ENCODE assay signal across 1 cellular context in the genomic region with DNA sequence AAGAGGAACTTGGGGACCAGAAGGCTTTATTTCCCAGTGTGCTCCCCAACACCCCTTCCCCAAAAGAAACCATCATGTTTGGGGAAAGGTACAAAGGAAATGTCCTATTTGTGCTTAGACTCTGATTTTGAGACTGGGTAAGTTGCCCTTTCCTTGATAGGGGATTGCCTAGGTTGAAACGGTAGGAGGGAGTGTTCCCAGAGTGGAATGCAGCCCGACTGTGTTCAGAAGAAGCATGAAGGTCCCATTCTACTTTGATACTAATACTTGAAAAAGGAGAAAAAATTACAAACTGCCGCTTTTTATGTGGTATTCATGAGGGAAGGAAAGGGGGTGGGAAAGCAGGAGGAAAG.
TF ChIP-seq lines count a peak whose summit lies in the region.

No MANE protein-coding gene starts in this region.

TF ChIP-seq in K562, 482 proteins besides CTCF, POLR2A, EP300 and RAD21 (continued from another document):
- TF ChIP-seq CBX2 (IDR thresholded peaks at IDR 0.05; ENCODE audit: insufficient read depth, low read length, poor library complexity, severe bottlenecking) (no peak), ZNF175 (CRISPR knock-in tag; IDR thresholded peaks at IDR 0.05; ENCODE audit: low read depth) (0 out of 2 replicates have a peak, but pooled peaks have one; percentile 3)
- TF ChIP-seq, protein P1, sequence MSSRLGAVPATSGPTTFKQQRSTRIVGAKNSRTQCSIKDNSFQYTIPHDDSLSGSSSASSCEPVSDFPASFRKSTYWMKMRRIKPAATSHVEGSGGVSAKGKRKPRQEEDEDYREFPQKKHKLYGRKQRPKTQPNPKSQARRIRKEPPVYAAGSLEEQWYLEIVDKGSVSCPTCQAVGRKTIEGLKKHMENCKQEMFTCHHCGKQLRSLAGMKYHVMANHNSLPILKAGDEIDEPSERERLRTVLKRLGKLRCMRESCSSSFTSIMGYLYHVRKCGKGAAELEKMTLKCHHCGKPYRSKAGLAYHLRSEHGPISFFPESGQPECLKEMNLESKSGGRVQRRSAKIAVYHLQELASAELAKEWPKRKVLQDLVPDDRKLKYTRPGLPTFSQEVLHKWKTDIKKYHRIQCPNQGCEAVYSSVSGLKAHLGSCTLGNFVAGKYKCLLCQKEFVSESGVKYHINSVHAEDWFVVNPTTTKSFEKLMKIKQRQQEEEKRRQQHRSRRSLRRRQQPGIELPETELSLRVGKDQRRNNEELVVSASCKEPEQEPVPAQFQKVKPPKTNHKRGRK (tag; IDR thresholded peaks at IDR 0.05), result peak; percentile 55; the same call in 1 of the 2 replicates
- TF ChIP-seq, protein P2, sequence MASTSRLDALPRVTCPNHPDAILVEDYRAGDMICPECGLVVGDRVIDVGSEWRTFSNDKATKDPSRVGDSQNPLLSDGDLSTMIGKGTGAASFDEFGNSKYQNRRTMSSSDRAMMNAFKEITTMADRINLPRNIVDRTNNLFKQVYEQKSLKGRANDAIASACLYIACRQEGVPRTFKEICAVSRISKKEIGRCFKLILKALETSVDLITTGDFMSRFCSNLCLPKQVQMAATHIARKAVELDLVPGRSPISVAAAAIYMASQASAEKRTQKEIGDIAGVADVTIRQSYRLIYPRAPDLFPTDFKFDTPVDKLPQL (IDR thresholded peaks at IDR 0.05; ENCODE audit: extremely low read depth, insufficient read length), result no peak
- TF ChIP-seq, protein P3, sequence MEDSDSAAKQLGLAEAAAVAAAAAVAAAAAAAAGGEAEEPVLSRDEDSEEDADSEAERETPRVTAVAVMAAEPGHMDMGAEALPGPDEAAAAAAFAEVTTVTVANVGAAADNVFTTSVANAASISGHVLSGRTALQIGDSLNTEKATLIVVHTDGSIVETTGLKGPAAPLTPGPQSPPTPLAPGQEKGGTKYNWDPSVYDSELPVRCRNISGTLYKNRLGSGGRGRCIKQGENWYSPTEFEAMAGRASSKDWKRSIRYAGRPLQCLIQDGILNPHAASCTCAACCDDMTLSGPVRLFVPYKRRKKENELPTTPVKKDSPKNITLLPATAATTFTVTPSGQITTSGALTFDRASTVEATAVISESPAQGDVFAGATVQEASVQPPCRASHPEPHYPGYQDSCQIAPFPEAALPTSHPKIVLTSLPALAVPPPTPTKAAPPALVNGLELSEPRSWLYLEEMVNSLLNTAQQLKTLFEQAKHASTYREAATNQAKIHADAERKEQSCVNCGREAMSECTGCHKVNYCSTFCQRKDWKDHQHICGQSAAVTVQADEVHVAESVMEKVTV (CRISPR knock-in tag; IDR thresholded peaks at IDR 0.05), result no peak
